In genomic region chr20:32519367-32519730, GRCh38 we compare ENCODE assay signal across 26 cellular contexts.
DNase-seq lines count a peak whose midpoint lies in the region; ATAC-seq and TF ChIP-seq lines count a peak whose summit lies in the region.
"Had no signal": no experiment of that assay in that cellular context is flagged by ENCODE, and none has a peak within 500 bp of the region (broad histone marks: within the 10 kb centered on the region; RNA-seq: fewer than 3 reads in every experiment).

No MANE protein-coding gene starts in this region.

- peak overlapping the region; percentile 8 for H3K27ac Mint-ChIP-seq in activated T-cell treated with anti-CD3 and anti-CD28 coated beads, Interleukin-2, amount 50 U/mL, for 24 hours
- H3K27ac Mint-ChIP-seq in brain = peak overlapping the region in 4 of 5 experiments; percentile 29 to 81 (median 58)
- H3K27ac Mint-ChIP-seq: B cell had no signal

- no peak overlapping the region for H4K91ac ChIP-seq in neuronal stem cell (ENCODE audit: low read depth, low read length, poor library complexity)

- no peak overlapping the region for H3K14ac ChIP-seq in neuronal stem cell (ENCODE audit: low read length)

- H3K27ac ChIP-seq in neuronal stem cell (replicated peaks; ENCODE audit: low read length) (no peak overlapping the region), aorta (ENCODE audit: low read depth in 1 of 2, low read length in 2 of 2) (no peak overlapping the region), WERI-Rb-1 (no peak overlapping the region)
- H3K27ac ChIP-seq: 22Rv1, PC-9 had no signal

- TF ChIP-seq CTCF in brain (conservative IDR thresholded peaks at IDR 0.05) (no peak), WERI-Rb-1 (IDR thresholded peaks at IDR 0.05; ENCODE audit: low read depth, low read length) (no peak)

- no peak overlapping the region for H3K9ac ChIP-seq in neuronal stem cell (ENCODE audit: low read depth, low read length, poor library complexity)

- no peaks in the 10 kb centered on the region for H3K79me1 ChIP-seq in neuronal stem cell (ENCODE audit: low read depth, low read length)

- no peak overlapping the region for H3K4me3 Mint-ChIP-seq in activated T-cell treated with anti-CD3 and anti-CD28 coated beads, Interleukin-2, amount 50 U/mL, for 24 hours
- no peak overlapping the region for H3K4me3 Mint-ChIP-seq in brain
- H3K4me3 Mint-ChIP-seq: B cell; CD4-positive, CD25-positive, alpha-beta regulatory T cell had no signal

- H3K27me3 ChIP-seq in neuronal stem cell (ENCODE audit: control insufficient read depth in 3 of 3, insufficient read depth in 3 of 3, low read depth in 1 of 3, low read length in 3 of 3) (no peaks in the 10 kb centered on the region), aorta (ENCODE audit: control insufficient read depth in 1 of 2, insufficient read depth in 2 of 2, low read length in 1 of 2) (no peaks in the 10 kb centered on the region), WERI-Rb-1 (ENCODE audit: insufficient read depth, low read depth, severe bottlenecking) (no peaks in the 10 kb centered on the region)
- H3K27me3 ChIP-seq: MG63 had no signal

- H3K9me3 ChIP-seq in neuronal stem cell (replicated peaks in 1 of 2; ENCODE audit: control insufficient read depth in 2 of 2, insufficient read depth in 1 of 2, low read depth in 1 of 2, low read length in 2 of 2) = no peaks in the 10 kb centered on the region
- no peaks in the 10 kb centered on the region for H3K9me3 ChIP-seq in aorta (ENCODE audit: control insufficient read depth, low read length)
- H3K9me3 ChIP-seq in WERI-Rb-1 (ENCODE audit: severe bottlenecking) = no peaks in the 10 kb centered on the region
- H3K9me3 ChIP-seq: MG63 had no signal

- H2BK120ac ChIP-seq in neuronal stem cell (ENCODE audit: low read depth, low read length) = no peak overlapping the region

- no peak overlapping the region for H2AFZ ChIP-seq in neuronal stem cell (ENCODE audit: low read length)
- H2AFZ ChIP-seq: PC-9 had no signal

- WGBS in neuronal stem cell (ENCODE audit: extremely low coverage in 2 of 2, insufficient read length in 2 of 2, insufficient replicate concordance in 1 of 2), 2 donors = no CpG with 5 or more reads among the region's 11 CpGs
- 90 to 92% methylated on average over 11 of the region's 11 CpGs for WGBS in aorta, 2 donors

- peaks cover 33% of the 10 kb centered on the region for H3K36me3 Mint-ChIP-seq in activated T-cell treated with anti-CD3 and anti-CD28 coated beads, Interleukin-2, amount 50 U/mL, for 24 hours (ENCODE audit: low read depth)
- peaks cover 10% of the 10 kb centered on the region for H3K36me3 Mint-ChIP-seq in brain

- intact Hi-C loops in aorta (cut with DNase I) = no loop called here

- H4K8ac ChIP-seq in neuronal stem cell (ENCODE audit: low read depth, low read length) = no peak overlapping the region

- no peaks in the 10 kb centered on the region for H3K27me3 Mint-ChIP-seq in activated T-cell treated with anti-CD3 and anti-CD28 coated beads, Interleukin-2, amount 50 U/mL, for 24 hours
- H3K27me3 Mint-ChIP-seq in brain = peaks cover 3% of the 10 kb centered on the region
- H3K27me3 Mint-ChIP-seq: B cell; CD4-positive, CD25-positive, alpha-beta regulatory T cell had no signal

- H3K4me1 ChIP-seq in neuronal stem cell (ENCODE audit: control insufficient read depth in 2 of 2, insufficient read depth in 1 of 2, low read depth in 1 of 2, low read length in 2 of 2) = peaks cover 27 to 38% of the 10 kb centered on the region in 2 donors
- H3K4me1 ChIP-seq in aorta (ENCODE audit: control insufficient read depth in 1 of 2, insufficient read depth in 2 of 2, low read length in 2 of 2) = no peaks in the 10 kb centered on the region

- peak overlapping the region; percentile 21 for H2AK5ac ChIP-seq in neuronal stem cell (ENCODE audit: low read depth, low read length)

- H3K4ac ChIP-seq in neuronal stem cell (ENCODE audit: low read length) = no peak overlapping the region

- no peak for ATAC-seq in aorta (ENCODE audit: low FRiP score)
- ATAC-seq: GM12878 had no signal

- no peak overlapping the region for H2BK12ac ChIP-seq in neuronal stem cell (ENCODE audit: low read length)

- no peak overlapping the region for H3K18ac ChIP-seq in neuronal stem cell (ENCODE audit: low read length)

- no peak overlapping the region for H2BK15ac ChIP-seq in neuronal stem cell (ENCODE audit: low read length)

- no peak overlapping the region for H3K4me2 ChIP-seq in neuronal stem cell (ENCODE audit: insufficient read depth, low read length, poor library complexity, severe bottlenecking)
- H3K4me2 ChIP-seq: PC-9 had no signal

- no peaks in the 10 kb centered on the region for H3K9me3 Mint-ChIP-seq in activated T-cell treated with anti-CD3 and anti-CD28 coated beads, Interleukin-2, amount 50 U/mL, for 24 hours
- H3K9me3 Mint-ChIP-seq in brain = no peaks in the 10 kb centered on the region
- H3K9me3 Mint-ChIP-seq: CD4-positive, CD25-positive, alpha-beta regulatory T cell had no signal

- H3K4me1 Mint-ChIP-seq in activated T-cell treated with anti-CD3 and anti-CD28 coated beads, Interleukin-2, amount 50 U/mL, for 24 hours (ENCODE audit: low read depth) = peaks cover 59% of the 10 kb centered on the region
- peaks cover 76% of the 10 kb centered on the region for H3K4me1 Mint-ChIP-seq in brain

- no peak overlapping the region for H3K23ac ChIP-seq in neuronal stem cell (ENCODE audit: low read depth, low read length, poor library complexity)

- H3K4me3 ChIP-seq in neuronal stem cell (ENCODE audit: low read length in 2 of 2) (no peak overlapping the region), aorta (ENCODE audit: low read length in 2 of 2) (no peak overlapping the region), WERI-Rb-1 (ENCODE audit: low read depth, low read length) (no peak overlapping the region)
- H3K4me3 ChIP-seq: GM12878, MG63, PC-9 had no signal

- DNase-seq in activated T-cell treated with anti-CD3 and anti-CD28 coated beads, Interleukin-2, amount 50 U/mL, for 24 hours = no peak
- DNase-seq in activated T-cell treated with anti-CD3 and anti-CD28 coated beads for 4 hours (no peak), neuronal stem cell (ENCODE audit: low spot score) (no peak), aorta (peak; percentile 30 to 65), SKM-1 (lab: John Stamatoyannopoulos, UW; ENCODE audit: unreplicated experiment) (no peak), WERI-Rb-1 (no peak)
- no peak for DNase-seq in activated CD4-positive, alpha-beta T cell treated with anti-CD3 and anti-CD28 coated beads, Interleukin-2, amount 50 U/mL, for 4 hours
- DNase-seq: CD4-positive, CD25-positive, alpha-beta regulatory T cell; GDM1; HCEC 1CT; KBM-7; MG63; NCI-H1105 treated with DMSO at 0.1 percent for 48 hours; NCI-H146; NCI-H1930; NCI-H2107; NCI-H446; NCI-H524 treated with DMSO at 0.1 percent for 48 hours; NCI-H774; PC-9; RPMI8226; SHP77 had no signal

- H3K36me3 ChIP-seq in neuronal stem cell (replicated peaks in 1 of 2; ENCODE audit: control insufficient read depth in 2 of 2, insufficient read depth in 2 of 2, low read length in 2 of 2) (no peaks in the 10 kb centered on the region), aorta (ENCODE audit: control insufficient read depth in 1 of 2, insufficient read depth in 2 of 2, low read length in 1 of 2) (no peaks in the 10 kb centered on the region), WERI-Rb-1 (peaks cover 48% of the 10 kb centered on the region)
- H3K36me3 ChIP-seq: MG63 had no signal

- no peak overlapping the region for H2BK5ac ChIP-seq in neuronal stem cell (ENCODE audit: low read length)

Comparison
In these comparisons a context has a peak if more than half of its experiments do, and no peak if none do; other contexts are left out.
1. DNase-seq: peak in aorta (2 of 2); none in activated T-cell treated with anti-CD3 and anti-CD28 coated beads, Interleukin-2, amount 50 U/mL, for 24 hours (single experiment), activated T-cell treated with anti-CD3 and anti-CD28 coated beads for 4 hours (single experiment), neuronal stem cell (single experiment), activated CD4-positive, alpha-beta T cell treated with anti-CD3 and anti-CD28 coated beads, Interleukin-2, amount 50 U/mL, for 4 hours (0 of 2), SKM-1 (single experiment) and WERI-Rb-1 (single experiment).